Comparison of ENCODE assay signal across 8 cellular contexts in genomic region chr12:130041983-130042812, GRCh38.
DNase-seq lines count a peak whose midpoint lies in the region; ATAC-seq and TF ChIP-seq lines count a peak whose summit lies in the region.

No MANE protein-coding gene starts in this region.

- no TSS peak for BruUV-seq in Calu3 (replicated peaks; lab: Mats Ljungman, UMichigan)

- no peak for DNase-seq in Calu3
- peak; percentile 31 for DNase-seq in NCI-H128 (lab: John Stamatoyannopoulos, UW; ENCODE audit: unreplicated experiment)
- DNase-seq in activated naive CD4-positive, alpha-beta T cell treated with anti-CD3 and anti-CD28 coated beads for 36 hours, result peak; percentile 77
- DNase-seq in inferior parietal cortex (ENCODE audit: extremely low spot score), result peak; percentile 80
- DNase-seq in stimulated activated CD4-positive, alpha-beta T cell treated with anti-CD3 and anti-CD28 coated beads, Interleukin-4, amount 100 ng/mL, for 24 hours, result peak; percentile 36
- DNase-seq in kidney glomerular epithelial cell (lab: John Stamatoyannopoulos, UW), result no peak

- ATAC-seq in HG02840 (IDR thresholded peaks at IDR 0.05; ENCODE audit: low FRiP score, unreplicated experiment) (no peak), HG03097 (IDR thresholded peaks at IDR 0.05; ENCODE audit: low FRiP score, unreplicated experiment) (no peak)

- CTCF ChIA-PET in Calu3 (lab: Charles Lee), result no interaction called here
- CTCF ChIA-PET in activated naive CD4-positive, alpha-beta T cell treated with anti-CD3 and anti-CD28 coated beads for 36 hours (lab: Charles Lee), result interaction anchor here (0.6 to 1.7 kb wide), 14 partner anchors 9 to 778 kb away, joined by 3 to 10 read pairs (median 4); no protein-coding TSS in a partner anchor

- H3K4me1 Mint-ChIP-seq in Calu3 (ENCODE audit: low read depth, unreplicated experiment), result no peaks in the 10 kb centered on the region
- no peaks in the 10 kb centered on the region for H3K4me1 Mint-ChIP-seq in activated naive CD4-positive, alpha-beta T cell treated with anti-CD3 and anti-CD28 coated beads for 36 hours (ENCODE audit: low read depth)

- H3K27me3 Mint-ChIP-seq in Calu3 (ENCODE audit: unreplicated experiment), result no peaks in the 10 kb centered on the region
- peaks cover 65% of the 10 kb centered on the region for H3K27me3 Mint-ChIP-seq in activated naive CD4-positive, alpha-beta T cell treated with anti-CD3 and anti-CD28 coated beads for 36 hours (ENCODE audit: low read depth)

- H3K27ac Mint-ChIP-seq in Calu3 (ENCODE audit: unreplicated experiment), result no peak overlapping the region
- H3K27ac Mint-ChIP-seq in activated naive CD4-positive, alpha-beta T cell treated with anti-CD3 and anti-CD28 coated beads for 36 hours, result no peak overlapping the region

- H3K4me3 Mint-ChIP-seq in Calu3 (ENCODE audit: low read depth, unreplicated experiment), result no peak overlapping the region
- H3K4me3 Mint-ChIP-seq in activated naive CD4-positive, alpha-beta T cell treated with anti-CD3 and anti-CD28 coated beads for 36 hours, result no peak overlapping the region

- peaks cover 17% of the 10 kb centered on the region for H3K9me3 Mint-ChIP-seq in Calu3 (ENCODE audit: low read depth, unreplicated experiment)
- peaks cover 6% of the 10 kb centered on the region for H3K9me3 Mint-ChIP-seq in activated naive CD4-positive, alpha-beta T cell treated with anti-CD3 and anti-CD28 coated beads for 36 hours

- intact Hi-C loops in Calu3 (cut with micrococcal nuclease; ENCODE audit: unreplicated experiment), result no loop called here
- intact Hi-C loops in activated naive CD4-positive, alpha-beta T cell treated with anti-CD3 and anti-CD28 coated beads for 36 hours (cut with micrococcal nuclease), result loop anchor here (1.0 to 10.0 kb wide), 2 partner anchors 123 to 293 kb away; partner anchors contain the start of gene FZD10

- H3K36me3 Mint-ChIP-seq in Calu3 (ENCODE audit: insufficient read depth, unreplicated experiment), result no peaks in the 10 kb centered on the region
- no peaks in the 10 kb centered on the region for H3K36me3 Mint-ChIP-seq in activated naive CD4-positive, alpha-beta T cell treated with anti-CD3 and anti-CD28 coated beads for 36 hours (ENCODE audit: low read depth)

- peak; percentile 28 for TF ChIP-seq CTCF in Calu3 (IDR thresholded peaks at IDR 0.05; ENCODE audit: unreplicated experiment)

Comparison
In these comparisons a context has a peak if more than half of its experiments do, and no peak if none do; other contexts are left out.
1. DNase-seq: peak in NCI-H128 (single experiment), activated naive CD4-positive, alpha-beta T cell treated with anti-CD3 and anti-CD28 coated beads for 36 hours (single experiment), inferior parietal cortex (single experiment) and stimulated activated CD4-positive, alpha-beta T cell treated with anti-CD3 and anti-CD28 coated beads, Interleukin-4, amount 100 ng/mL, for 24 hours (single experiment); none in Calu3 (single experiment) and kidney glomerular epithelial cell (single experiment).